8 cellular contexts compared by ENCODE assay signal in the genomic region with DNA sequence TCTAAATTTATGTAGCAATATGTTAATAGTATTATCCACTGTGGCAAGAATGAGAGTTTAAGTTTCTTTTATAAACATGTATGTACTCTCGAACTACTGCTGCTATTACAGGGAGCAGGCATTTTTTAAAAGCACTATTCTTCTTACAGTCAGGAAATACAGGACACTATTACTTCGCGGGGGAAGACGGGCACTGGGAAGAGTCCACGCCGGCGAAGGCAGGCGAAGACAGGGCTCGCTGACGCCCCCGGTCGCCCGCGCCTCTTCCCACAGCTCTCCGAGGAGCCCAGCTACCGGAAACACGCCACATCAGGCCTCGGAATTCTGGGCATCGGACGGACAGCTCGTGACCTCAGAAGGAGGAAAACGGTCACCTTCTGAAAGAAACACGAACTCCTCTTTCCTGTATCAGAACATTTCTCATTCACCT.
A peak's percentile ranks its signal among the peaks of the same experiment; 100 is the strongest.
DNase-seq lines count a peak whose midpoint lies in the region; ATAC-seq, FAIRE-seq and TF ChIP-seq lines count a peak whose summit lies in the region.

No MANE protein-coding gene starts in this region.

- no peaks in the 10 kb centered on the region for H4K20me1 ChIP-seq in astrocyte (ENCODE audit: insufficient read depth, low read length)

- peak overlapping the region; percentile 84 to 97 (median 94) for H3K4me3 Mint-ChIP-seq in CD4-positive, CD25-positive, alpha-beta regulatory T cell
- peak overlapping the region; percentile 94 for H3K4me3 Mint-ChIP-seq in astrocyte (ENCODE audit: unreplicated experiment)

- peaks cover 22% of the 10 kb centered on the region for H3K27me3 Mint-ChIP-seq in CD4-positive, CD25-positive, alpha-beta regulatory T cell
- no peaks in the 10 kb centered on the region for H3K27me3 Mint-ChIP-seq in astrocyte (ENCODE audit: low read depth, unreplicated experiment)

- no peaks in the 10 kb centered on the region for H3K36me3 Mint-ChIP-seq in CD4-positive, CD25-positive, alpha-beta regulatory T cell
- peaks cover 1% of the 10 kb centered on the region for H3K36me3 Mint-ChIP-seq in astrocyte (ENCODE audit: low read depth, unreplicated experiment)

- no peaks in the 10 kb centered on the region for H3K36me3 ChIP-seq in CD4-positive, CD25-positive, alpha-beta regulatory T cell (ENCODE audit: control insufficient read depth, insufficient read depth, low read length)
- H3K36me3 ChIP-seq in astrocyte (ENCODE audit: insufficient read depth, low read length) = no peaks in the 10 kb centered on the region

- peaks cover 3% of the 10 kb centered on the region for H3K79me2 ChIP-seq in astrocyte (ENCODE audit: insufficient read depth, low read length)

- H3K4me1 Mint-ChIP-seq in CD4-positive, CD25-positive, alpha-beta regulatory T cell = peaks cover 8 to 23% (median 13%) of the 10 kb centered on the region in 4 donors
- peaks cover 7% of the 10 kb centered on the region for H3K4me1 Mint-ChIP-seq in astrocyte (ENCODE audit: low read depth, unreplicated experiment)

- H3K9me3 Mint-ChIP-seq in CD4-positive, CD25-positive, alpha-beta regulatory T cell = peaks cover 0 to 13% (median 5%) of the 10 kb centered on the region in 7 donors
- H3K9me3 Mint-ChIP-seq in astrocyte (ENCODE audit: unreplicated experiment) = peaks cover 3% of the 10 kb centered on the region

- no peak for FAIRE-seq in astrocyte (lab: Jason Lieb, UNC)

- peak overlapping the region; percentile 96 for H3K27ac ChIP-seq in CD4-positive, CD25-positive, alpha-beta regulatory T cell (ENCODE audit: insufficient read depth, low read length, poor library complexity, severe bottlenecking)
- H3K27ac ChIP-seq in astrocyte (ENCODE audit: low read depth, low read length) (peak overlapping the region; percentile 99), right cardiac atrium (ENCODE audit: low read length) (peak overlapping the region; percentile 99)

- H3K27me3 ChIP-seq in CD4-positive, CD25-positive, alpha-beta regulatory T cell (ENCODE audit: control insufficient read depth, insufficient read depth, low read length) = no peaks in the 10 kb centered on the region
- H3K27me3 ChIP-seq in astrocyte (ENCODE audit: insufficient read depth, low read length) (no peaks in the 10 kb centered on the region), right cardiac atrium (ENCODE audit: control insufficient read depth, insufficient read depth) (no peaks in the 10 kb centered on the region)

- intact Hi-C loops in right cardiac atrium (cut with DNase I) = loop anchor here in 2 of 4 donors (5.0 kb wide), 2 partner anchors 71 to 226 kb away; a partner anchor contains a TSS

- H3K9ac ChIP-seq in astrocyte (ENCODE audit: low read length) = peak overlapping the region; percentile 99

- peak overlapping the region; percentile 85 for H3K4me2 ChIP-seq in astrocyte (ENCODE audit: low read length)

- peak overlapping the region; percentile 72 for H2AFZ ChIP-seq in astrocyte (ENCODE audit: low read depth, low read length)

- peak overlapping the region; percentile 98 to 99 (median 99) for H3K27ac Mint-ChIP-seq in CD4-positive, CD25-positive, alpha-beta regulatory T cell
- H3K27ac Mint-ChIP-seq in astrocyte (ENCODE audit: unreplicated experiment) = peak overlapping the region; percentile 100

- TF ChIP-seq CTCF in astrocyte (IDR thresholded peaks at IDR 0.05; ENCODE audit: insufficient read depth, low read depth, low read length) = peak; percentile 3

- H3K4me3 ChIP-seq in CD4-positive, CD25-positive, alpha-beta regulatory T cell (ENCODE audit: low read depth, low read length) = peak overlapping the region; percentile 91
- peak overlapping the region; percentile 72 for H3K4me3 ChIP-seq in astrocyte (ENCODE audit: insufficient read depth, low read depth, low read length)
- H3K4me3 ChIP-seq in right cardiac atrium (ENCODE audit: low read length) = peak overlapping the region; percentile 73

- ATAC-seq in CD4-positive, CD25-positive, alpha-beta regulatory T cell (ENCODE audit: low read depth in 2 of 2) = no peak
- ATAC-seq in GM18909 (IDR thresholded peaks at IDR 0.05; ENCODE audit: poor library complexity, unreplicated experiment) (peak; percentile 22), HG03378 (IDR thresholded peaks at IDR 0.05; ENCODE audit: unreplicated experiment) (peak; percentile 7), right cardiac atrium (peak; percentile 89 to 90), HG03354 (IDR thresholded peaks at IDR 0.05; ENCODE audit: poor library complexity, severe bottlenecking, unreplicated experiment) (no peak)

- H3K4me1 ChIP-seq in CD4-positive, CD25-positive, alpha-beta regulatory T cell (ENCODE audit: control insufficient read depth, insufficient read depth, low read length, poor library complexity, severe bottlenecking) = peaks cover 13% of the 10 kb centered on the region
- peaks cover 12% of the 10 kb centered on the region for H3K4me1 ChIP-seq in astrocyte (ENCODE audit: insufficient read depth, low read length)
- H3K4me1 ChIP-seq in right cardiac atrium (ENCODE audit: control insufficient read depth, insufficient read depth, low read length) = no peaks in the 10 kb centered on the region

- under 1% methylated on average over 23 of the region's 23 CpGs for WGBS in right cardiac atrium

- no peak for DNase-seq in CD4-positive, CD25-positive, alpha-beta regulatory T cell
- DNase-seq in NCI-H82 (lab: John Stamatoyannopoulos, UW) = peak; percentile 91
- peak; percentile 85 for DNase-seq in astrocyte (ENCODE audit: low read depth)
- DNase-seq in right cardiac atrium = peak; percentile 86 to 91 (median 91)
- peak; percentile 87 for DNase-seq in pons (ENCODE audit: low spot score)

- H3K9me3 ChIP-seq in CD4-positive, CD25-positive, alpha-beta regulatory T cell (ENCODE audit: control insufficient read depth in 2 of 2, low read length in 2 of 2) = peaks cover 0 to 9% of the 10 kb centered on the region in 2 experiments
- H3K9me3 ChIP-seq in astrocyte (ENCODE audit: insufficient read depth, low read depth, low read length) (no peaks in the 10 kb centered on the region), right cardiac atrium (ENCODE audit: control insufficient read depth, low read length) (no peaks in the 10 kb centered on the region)

Comparison
In these comparisons a context has a peak if more than half of its experiments do, and no peak if none do; other contexts are left out.
1. ATAC-seq: peak in GM18909 (single experiment), HG03378 (single experiment) and right cardiac atrium (2 of 2); none in CD4-positive, CD25-positive, alpha-beta regulatory T cell (0 of 2) and HG03354 (single experiment).
2. DNase-seq: peak in NCI-H82 (single experiment), astrocyte (single experiment), right cardiac atrium (3 of 3) and pons (single experiment); none in CD4-positive, CD25-positive, alpha-beta regulatory T cell (0 of 3).
3. Peak in every context shown above with its lines, with median percentiles within 50 percentile points of each other: H3K27ac ChIP-seq and H3K4me3 ChIP-seq.